Comparison of ENCODE assay signal across 8 cellular contexts in the genomic region with DNA sequence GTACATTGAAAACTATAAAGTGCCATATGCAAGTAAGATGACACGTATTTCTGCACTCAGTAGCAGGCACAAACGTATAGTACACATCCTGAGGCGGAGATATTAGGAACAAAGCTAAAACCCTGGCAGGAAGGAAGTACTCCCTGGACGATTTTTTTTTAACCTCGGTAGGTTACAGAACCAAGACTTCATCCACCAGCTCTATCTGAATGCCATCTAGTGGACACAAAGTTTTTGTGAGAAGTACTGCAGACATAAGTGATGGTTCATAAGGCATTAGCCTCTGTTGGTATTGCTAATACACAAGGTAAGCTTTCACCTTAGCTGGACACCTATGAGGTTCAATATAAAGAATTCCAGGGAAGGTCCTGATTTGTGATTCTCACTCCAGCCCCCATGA.
DNase-seq lines count a peak whose midpoint lies in the region; ATAC-seq and TF ChIP-seq lines count a peak whose summit lies in the region.

No MANE protein-coding gene starts in this region.

- BruUV-seq in MCF 10A (replicated peaks; lab: Mats Ljungman, UMichigan) = no TSS peak

- intact Hi-C loops in MCF 10A (cut with micrococcal nuclease) (loop anchor here (1.0 to 10.0 kb wide), 2 partner anchors 44 to 1238 kb away; no protein-coding TSS in a partner anchor), breast epithelium (cut with DNase I; ENCODE audit: low total_unique reads) (no loop called here), left colon (cut with DNase I, micrococcal nuclease) (no loop called here)

- POLR2A ChIA-PET in MCF 10A (lab: Yijun Ruan, JAX) = interaction anchor here (1.0 to 2.9 kb wide), 2 partner anchors 40 to 104 kb away, joined by 3 to 8 read pairs; a partner anchor contains a TSS

- no peaks in the 10 kb centered on the region for H3K9me3 ChIP-seq in breast epithelium

- TF ChIP-seq POLR2A in breast epithelium (IDR thresholded peaks at IDR 0.05) = no peak

- no peaks in the 10 kb centered on the region for H3K27me3 ChIP-seq in breast epithelium

- H3K4me3 ChIP-seq in breast epithelium = no peak overlapping the region
- H3K4me3 ChIP-seq in LNCaP clone FGC (ENCODE audit: low read depth, low read length) = no peak overlapping the region

- CTCF ChIA-PET in MCF 10A (lab: Yijun Ruan, JAX) = interaction anchor here (0.6 to 8.9 kb wide), 43 partner anchors 9 to 1239 kb away, joined by 3 to 103 read pairs (median 4); no protein-coding TSS in a partner anchor

- H3K4me1 Mint-ChIP-seq in MCF 10A (ENCODE audit: insufficient read depth, unreplicated experiment) = no peaks in the 10 kb centered on the region

- H3K4me3 Mint-ChIP-seq in MCF 10A (ENCODE audit: unreplicated experiment) = no peak overlapping the region

- H3K27ac ChIP-seq in breast epithelium (no peak overlapping the region), VCaP (no peak overlapping the region)

- no peaks in the 10 kb centered on the region for H3K36me3 Mint-ChIP-seq in MCF 10A (ENCODE audit: insufficient read depth, unreplicated experiment)

- no peaks in the 10 kb centered on the region for H3K27me3 Mint-ChIP-seq in MCF 10A (ENCODE audit: insufficient read depth, unreplicated experiment)

- DNase-seq in MCF 10A (ENCODE audit: unreplicated experiment) (peak; percentile 54), breast epithelium (ENCODE audit: low spot score in 2 of 2) (no peak), LNCaP clone FGC (ENCODE audit: low read depth) (peak; percentile 34), left colon (no peak)
- no peak for DNase-seq in activated CD8-positive, alpha-beta memory T cell treated with anti-CD3 and anti-CD28 coated beads for 24 hours

- H3K36me3 ChIP-seq in breast epithelium = no peaks in the 10 kb centered on the region

- no peaks in the 10 kb centered on the region for H3K9me3 Mint-ChIP-seq in MCF 10A (ENCODE audit: unreplicated experiment)

- H3K27ac Mint-ChIP-seq in MCF 10A (ENCODE audit: low read depth, unreplicated experiment) = no peak overlapping the region

- ATAC-seq in left colon = peak; percentile 60
- no peak for ATAC-seq in HG03342 (IDR thresholded peaks at IDR 0.05; ENCODE audit: unreplicated experiment)
- no peak for ATAC-seq in GM19035 (IDR thresholded peaks at IDR 0.05; ENCODE audit: unreplicated experiment)

- H3K4me1 ChIP-seq in breast epithelium = no peaks in the 10 kb centered on the region

- TF ChIP-seq CTCF in MCF 10A (IDR thresholded peaks at IDR 0.05; ENCODE audit: unreplicated experiment) = peak; percentile 28
- peak in 1 of 3 donors; percentile 20 for TF ChIP-seq CTCF in breast epithelium (IDR thresholded peaks at IDR 0.05)
- TF ChIP-seq CTCF in LNCaP clone FGC (IDR thresholded peaks at IDR 0.05; ENCODE audit: control insufficient read depth, extremely low read depth, insufficient read depth) = peak; percentile 69
- peak; percentile 81 for TF ChIP-seq CTCF in VCaP (conservative IDR thresholded peaks at IDR 0.05)

Comparison
In these comparisons a context has a peak if more than half of its experiments do, and no peak if none do; other contexts are left out.
1. DNase-seq: peak in MCF 10A (single experiment) and LNCaP clone FGC (single experiment); none in breast epithelium (0 of 2), left colon (0 of 2) and activated CD8-positive, alpha-beta memory T cell treated with anti-CD3 and anti-CD28 coated beads for 24 hours (single experiment).